14 cellular contexts compared by ENCODE assay signal in genomic region chr1:46181343-46182260, GRCh38. TPM values are rescaled to one million over a fixed set of nuclear protein-coding genes. Genes with fewer than 3 reads are reported as not detected.
DNase-seq lines count a peak whose midpoint lies in the region; ATAC-seq and TF ChIP-seq lines count a peak whose summit lies in the region.
"Had no signal": no experiment of that assay in that cellular context is flagged by ENCODE, and none has a peak within 500 bp of the region (broad histone marks: within the 10 kb centered on the region; RNA-seq: fewer than 3 reads in every experiment).

No MANE protein-coding gene starts in this region.

- no peak overlapping the region for H3K27ac ChIP-seq in BLaER1
- H3K27ac ChIP-seq in mesenchymal stem cell (ENCODE audit: low read length, poor library complexity, severe bottlenecking) = peak overlapping the region; percentile 41
- H3K27ac ChIP-seq: SJCRH30 had no signal

- no peak overlapping the region for H4K8ac ChIP-seq in mesenchymal stem cell (ENCODE audit: low read length)

- CTCF ChIA-PET in MCF 10A (lab: Yijun Ruan, JAX) = interaction anchor here (0.6 to 11.5 kb wide), 25 partner anchors 9 to 339 kb away, joined by 3 to 266 read pairs (median 5); no protein-coding TSS in a partner anchor
- CTCF ChIA-PET in activated naive CD4-positive, alpha-beta T cell treated with anti-CD3 and anti-CD28 coated beads, Interleukin-2, amount 10 ng/mL, durations not matched to agents 7 days and 5 days (lab: Charles Lee) = interaction anchor here (0.7 to 5.0 kb wide), 9 partner anchors 9 to 145 kb away, joined by 3 to 46 read pairs (median 4); no protein-coding TSS in a partner anchor

- peak overlapping the region in 1 of 2 experiments; percentile 38 for H3K18ac ChIP-seq in mesenchymal stem cell (ENCODE audit: low read depth in 1 of 2, low read length in 2 of 2)

- no peak overlapping the region for H4K91ac ChIP-seq in mesenchymal stem cell (ENCODE audit: low read length)

- no peak overlapping the region for H3K27ac Mint-ChIP-seq in MCF 10A (ENCODE audit: low read depth, unreplicated experiment)
- no peak overlapping the region for H3K27ac Mint-ChIP-seq in effector memory CD8-positive, alpha-beta T cell
- no peak overlapping the region for H3K27ac Mint-ChIP-seq in activated naive CD4-positive, alpha-beta T cell treated with anti-CD3 and anti-CD28 coated beads, Interleukin-2, amount 10 ng/mL, durations not matched to agents 7 days and 5 days

- H4K20me1 ChIP-seq in BLaER1 = no peaks in the 10 kb centered on the region

- H3K4ac ChIP-seq in mesenchymal stem cell (ENCODE audit: low read depth in 1 of 2, low read length in 2 of 2) = no peak overlapping the region

- no peak overlapping the region for H2BK120ac ChIP-seq in mesenchymal stem cell (ENCODE audit: low read depth, low read length)

- no peaks in the 10 kb centered on the region for H3K9me3 ChIP-seq in BLaER1
- H3K9me3 ChIP-seq in mesenchymal stem cell (ENCODE audit: control insufficient read depth, low read length) = no peaks in the 10 kb centered on the region
- H3K9me3 ChIP-seq: SJCRH30 had no signal

- H3K4me3 Mint-ChIP-seq in MCF 10A (ENCODE audit: unreplicated experiment) = no peak overlapping the region
- H3K4me3 Mint-ChIP-seq in effector memory CD8-positive, alpha-beta T cell = no peak overlapping the region
- no peak overlapping the region for H3K4me3 Mint-ChIP-seq in activated naive CD4-positive, alpha-beta T cell treated with anti-CD3 and anti-CD28 coated beads, Interleukin-2, amount 10 ng/mL, durations not matched to agents 7 days and 5 days
- H3K4me3 Mint-ChIP-seq: CD4-positive, alpha-beta memory T cell; immature natural killer cell had no signal

- H3K27me3 Mint-ChIP-seq in MCF 10A (ENCODE audit: insufficient read depth, unreplicated experiment) = no peaks in the 10 kb centered on the region
- H3K27me3 Mint-ChIP-seq in effector memory CD8-positive, alpha-beta T cell = no peaks in the 10 kb centered on the region
- no peaks in the 10 kb centered on the region for H3K27me3 Mint-ChIP-seq in activated naive CD4-positive, alpha-beta T cell treated with anti-CD3 and anti-CD28 coated beads, Interleukin-2, amount 10 ng/mL, durations not matched to agents 7 days and 5 days
- H3K27me3 Mint-ChIP-seq: CD4-positive, alpha-beta memory T cell had no signal

- peak; percentile 56 for DNase-seq in Jurkat, Clone E6-1 (ENCODE audit: low read depth, low spot score)
- DNase-seq in MCF 10A (ENCODE audit: unreplicated experiment) = peak; percentile 40
- DNase-seq in mesenchymal stem cell = no peak
- no peak for DNase-seq in NCI-H146 treated with DMSO at 0.1 percent for 48 hours (lab: John Stamatoyannopoulos, UW; ENCODE audit: unreplicated experiment)
- no peak for DNase-seq in effector memory CD8-positive, alpha-beta T cell
- DNase-seq in activated naive CD4-positive, alpha-beta T cell treated with anti-CD3 and anti-CD28 coated beads, Interleukin-2, amount 10 ng/mL, durations not matched to agents 7 days and 5 days = no peak
- DNase-seq: activated CD8-positive, alpha-beta memory T cell treated with anti-CD3 and anti-CD28 coated beads for 24 hours; CD4-positive, alpha-beta memory T cell; immature natural killer cell; Kasumi-1; stimulated activated naive CD8-positive, alpha-beta T cell treated with anti-CD3 and anti-CD28 coated beads, Interleukin-15, Interleukin-2, amounts not matched to agents 100 U/mL and 50 U/mL, for 24 hours had no signal

- TF ChIP-seq CTCF in MCF 10A (IDR thresholded peaks at IDR 0.05; ENCODE audit: unreplicated experiment) = no peak

- intact Hi-C loops in MCF 10A (cut with micrococcal nuclease) = loop anchor here (5.0 kb wide), 1 partner anchor 166 kb away; no protein-coding TSS in a partner anchor

- no peak overlapping the region for H2BK15ac ChIP-seq in mesenchymal stem cell (ENCODE audit: low read depth, poor library complexity, severe bottlenecking)

- no peak overlapping the region for H2AFZ ChIP-seq in mesenchymal stem cell (ENCODE audit: low read depth, low read length)

- 79% methylated on average over 8 of the region's 10 CpGs for WGBS in mesenchymal stem cell

- no peak overlapping the region for H2BK5ac ChIP-seq in mesenchymal stem cell (ENCODE audit: low read depth, low read length, poor library complexity, severe bottlenecking)

- POLR2A ChIA-PET in MCF 10A (lab: Yijun Ruan, JAX) = interaction anchor here (0.6 to 6.6 kb wide), 23 partner anchors 14 to 496 kb away, joined by 3 to 125 read pairs (median 6); partner anchors contain the start of genes GPBP1L1, LRRC41, LURAP1 and PIK3R3

- peak overlapping the region; percentile 36 for H2AK5ac ChIP-seq in mesenchymal stem cell (ENCODE audit: low read length, severe bottlenecking)

- no peak for ATAC-seq in GM18502 (IDR thresholded peaks at IDR 0.05; ENCODE audit: poor library complexity, unreplicated experiment)
- ATAC-seq in effector memory CD8-positive, alpha-beta T cell (replicated peaks) = no peak
- ATAC-seq: stimulated activated naive CD8-positive, alpha-beta T cell treated with anti-CD3 and anti-CD28 coated beads, Interleukin-15, Interleukin-2, amounts not matched to agents 100 U/mL and 50 U/mL, for 24 hours had no signal

- H3K36me3 Mint-ChIP-seq in MCF 10A (ENCODE audit: insufficient read depth, unreplicated experiment) = peaks cover 20% of the 10 kb centered on the region
- no peaks in the 10 kb centered on the region for H3K36me3 Mint-ChIP-seq in effector memory CD8-positive, alpha-beta T cell (ENCODE audit: insufficient read depth)
- H3K36me3 Mint-ChIP-seq in activated naive CD4-positive, alpha-beta T cell treated with anti-CD3 and anti-CD28 coated beads, Interleukin-2, amount 10 ng/mL, durations not matched to agents 7 days and 5 days = no peaks in the 10 kb centered on the region
- H3K36me3 Mint-ChIP-seq: CD4-positive, alpha-beta memory T cell; immature natural killer cell had no signal

- no peaks in the 10 kb centered on the region for H3K9me3 Mint-ChIP-seq in MCF 10A (ENCODE audit: unreplicated experiment)
- H3K9me3 Mint-ChIP-seq in effector memory CD8-positive, alpha-beta T cell = no peaks in the 10 kb centered on the region
- no peaks in the 10 kb centered on the region for H3K9me3 Mint-ChIP-seq in activated naive CD4-positive, alpha-beta T cell treated with anti-CD3 and anti-CD28 coated beads, Interleukin-2, amount 10 ng/mL, durations not matched to agents 7 days and 5 days
- H3K9me3 Mint-ChIP-seq: CD4-positive, alpha-beta memory T cell; immature natural killer cell had no signal

- peaks cover 17% of the 10 kb centered on the region for H3K4me1 Mint-ChIP-seq in MCF 10A (ENCODE audit: insufficient read depth, unreplicated experiment)
- H3K4me1 Mint-ChIP-seq in effector memory CD8-positive, alpha-beta T cell (ENCODE audit: low read depth in 2 of 2) = peaks cover 5 to 12% of the 10 kb centered on the region in 2 donors
- H3K4me1 Mint-ChIP-seq in activated naive CD4-positive, alpha-beta T cell treated with anti-CD3 and anti-CD28 coated beads, Interleukin-2, amount 10 ng/mL, durations not matched to agents 7 days and 5 days = peaks cover 13% of the 10 kb centered on the region

- H3K9ac ChIP-seq in BLaER1 (peak overlapping the region; percentile 46; the same call in 1 of the 2 replicates), mesenchymal stem cell (ENCODE audit: low read length) (peak overlapping the region; percentile 12)

- H2BK12ac ChIP-seq in mesenchymal stem cell (ENCODE audit: low read length in 2 of 2) = peak overlapping the region in 1 of 2 experiments; percentile 56

- H3K36me3 ChIP-seq in BLaER1 (no peaks in the 10 kb centered on the region), mesenchymal stem cell (ENCODE audit: control insufficient read depth in 1 of 2, insufficient read depth in 2 of 2, low read depth in 1 of 2, low read length in 2 of 2) (no peaks in the 10 kb centered on the region)
- H3K36me3 ChIP-seq: SJCRH30 had no signal

- peaks cover 20% of the 10 kb centered on the region for H3K4me1 ChIP-seq in BLaER1
- H3K4me1 ChIP-seq in mesenchymal stem cell (ENCODE audit: control insufficient read depth, insufficient read depth, low read depth, low read length) = peaks cover 39% of the 10 kb centered on the region

- no peaks in the 10 kb centered on the region for H3K79me1 ChIP-seq in mesenchymal stem cell (replicated peaks; ENCODE audit: low read length, poor library complexity, severe bottlenecking)

- no peak overlapping the region for H3K23ac ChIP-seq in mesenchymal stem cell (ENCODE audit: low read length in 2 of 2)

- H3K4me2 ChIP-seq in BLaER1 = peak overlapping the region; percentile 15
- no peak overlapping the region for H3K4me2 ChIP-seq in mesenchymal stem cell (ENCODE audit: low read length, poor library complexity, severe bottlenecking)

- no peak overlapping the region for H3K14ac ChIP-seq in mesenchymal stem cell (ENCODE audit: low read length in 2 of 2)

- H3K4me3 ChIP-seq in BLaER1 = no peak overlapping the region
- no peak overlapping the region for H3K4me3 ChIP-seq in Jurkat, Clone E6-1 (ENCODE audit: low read length)
- H3K4me3 ChIP-seq in mesenchymal stem cell (ENCODE audit: insufficient read depth in 1 of 2, low read depth in 1 of 2, low read length in 2 of 2) = no peak overlapping the region
- H3K4me3 ChIP-seq: SJCRH30 had no signal

- BruUV-seq in MCF 10A (replicated peaks; lab: Mats Ljungman, UMichigan) = no TSS peak

- no peaks in the 10 kb centered on the region for H3K27me3 ChIP-seq in BLaER1
- no peaks in the 10 kb centered on the region for H3K27me3 ChIP-seq in mesenchymal stem cell (ENCODE audit: control insufficient read depth in 1 of 2, insufficient read depth in 1 of 2, low read length in 2 of 2)
- H3K27me3 ChIP-seq: SJCRH30 had no signal

RNA-seq across cellular contexts. Expression of gene P3R3URF, which starts 5.3 kb away (rescaled TPM):
- polyA plus RNA-seq in Jurkat, Clone E6-1 (2012; ENCODE audit: insufficient read depth, insufficient read length) = not detected
- not detected in 2 replicates for total RNA-seq in MCF 10A (2022)
- not detected for polyA plus RNA-seq in mesenchymal stem cell (2013, experiment 1 of 2)
- not detected for polyA plus RNA-seq in mesenchymal stem cell (2013, experiment 2 of 2)
- total RNA-seq: CD4-positive, alpha-beta memory T cell; SJCRH30 had no signal
- polyA plus RNA-seq: CD4-positive, alpha-beta memory T cell; immature natural killer cell had no signal

RNA-seq across cellular contexts. Expression of gene TSPAN1, which starts 6.7 kb away (rescaled TPM):
- polyA plus RNA-seq in Jurkat, Clone E6-1 (2012; ENCODE audit: insufficient read depth, insufficient read length) = not detected
- total RNA-seq in MCF 10A (2022) = 22.7 and 41.7 TPM in 2 replicates
- 0.12 TPM for polyA plus RNA-seq in mesenchymal stem cell (2013, experiment 1 of 2)
- 0.23 TPM for polyA plus RNA-seq in mesenchymal stem cell (2013, experiment 2 of 2)
- total RNA-seq: CD4-positive, alpha-beta memory T cell; SJCRH30 had no signal
- polyA plus RNA-seq: CD4-positive, alpha-beta memory T cell; immature natural killer cell had no signal

RNA-seq across cellular contexts. Expression of gene POMGNT1, which starts 16.6 kb away (rescaled TPM):
- 89.5 TPM for polyA plus RNA-seq in Jurkat, Clone E6-1 (2012; ENCODE audit: insufficient read depth, insufficient read length)
- total RNA-seq in MCF 10A (2022) = 85.4 and 90.7 TPM in 2 replicates
- 55.9 TPM for polyA plus RNA-seq in mesenchymal stem cell (2013, experiment 1 of 2)
- polyA plus RNA-seq in mesenchymal stem cell (2013, experiment 2 of 2) = 60.5 TPM

RNA-seq across cellular contexts. Expression of gene LURAP1, which starts 21.5 kb away (rescaled TPM):
- polyA plus RNA-seq in Jurkat, Clone E6-1 (2012; ENCODE audit: insufficient read depth, insufficient read length) = not detected
- 3.6 and 4.1 TPM in 2 replicates for total RNA-seq in MCF 10A (2022)
- polyA plus RNA-seq in mesenchymal stem cell (2013, experiment 1 of 2) = 1.2 TPM
- polyA plus RNA-seq in mesenchymal stem cell (2013, experiment 2 of 2) = 1.1 TPM

RNA-seq across cellular contexts. Expression of gene PIK3R3, which starts 49.2 kb away (rescaled TPM):
- 21.3 TPM for polyA plus RNA-seq in Jurkat, Clone E6-1 (2012; ENCODE audit: insufficient read depth, insufficient read length)
- total RNA-seq in MCF 10A (2022) = 8.0 and 9.3 TPM in 2 replicates
- polyA plus RNA-seq in mesenchymal stem cell (2013, experiment 1 of 2) = 13.9 TPM
- polyA plus RNA-seq in mesenchymal stem cell (2013, experiment 2 of 2) = 13.7 TPM

Comparison
In these comparisons a context has a peak if more than half of its experiments do, and no peak if none do; other contexts are left out.
1. DNase-seq: peak in Jurkat, Clone E6-1 (single experiment) and MCF 10A (single experiment); none in mesenchymal stem cell (single experiment), NCI-H146 treated with DMSO at 0.1 percent for 48 hours (single experiment), effector memory CD8-positive, alpha-beta T cell (0 of 3) and activated naive CD4-positive, alpha-beta T cell treated with anti-CD3 and anti-CD28 coated beads, Interleukin-2, amount 10 ng/mL, durations not matched to agents 7 days and 5 days (single experiment).